ENCODE assay signal across 18 cellular contexts in genomic region chr6:89927788-89928565, GRCh38. TPM values are rescaled to one million over a fixed set of nuclear protein-coding genes. Genes with fewer than 3 reads are reported as not detected.
DNase-seq lines count a peak whose midpoint lies in the region; ATAC-seq, FAIRE-seq and TF ChIP-seq lines count a peak whose summit lies in the region.
"Had no signal": no experiment of that assay in that cellular context is flagged by ENCODE, and none has a peak within 500 bp of the region (broad histone marks: within the 10 kb centered on the region; RNA-seq: fewer than 3 reads in every experiment).

No MANE protein-coding gene starts in this region.

- CTCF ChIA-PET in naive thymus-derived CD4-positive, alpha-beta T cell (lab: Charles Lee) = no interaction called here

- H3K9me3 ChIP-seq in naive thymus-derived CD4-positive, alpha-beta T cell (ENCODE audit: control insufficient read depth in 2 of 3, low read length in 3 of 3) = no peaks in the 10 kb centered on the region
- H3K9me3 ChIP-seq: gastrocnemius medialis, upper lobe of left lung had no signal

- peak; percentile 14 for DNase-seq in SIG-M5 treated with dmso at 0.1 percent for 504 hours (lab: John Stamatoyannopoulos, UW; ENCODE audit: unreplicated experiment)
- no peak for DNase-seq in SIG-M5 (lab: John Stamatoyannopoulos, UW)
- DNase-seq in OCI-M1 (lab: John Stamatoyannopoulos, UW) = peak; percentile 25
- peak; percentile 74 for DNase-seq in bronchial epithelial cell (ENCODE audit: low read depth)
- DNase-seq in naive thymus-derived CD4-positive, alpha-beta T cell = no peak
- no peak for DNase-seq in T-helper 1 cell
- DNase-seq in mesothelial cell of epicardium (ENCODE audit: low spot score in 2 of 2, unreplicated experiment in 2 of 2) = no peak
- no peak for DNase-seq in NCI-H510A (lab: John Stamatoyannopoulos, UW)
- DNase-seq: gastrocnemius medialis, NCI-H1092 treated with DMSO at 0.1 percent for 48 hours, nephron progenitor cell had no signal

- peaks cover 0 to 10% (median 2%) of the 10 kb centered on the region in 11 donors for H3K9me3 Mint-ChIP-seq in naive thymus-derived CD4-positive, alpha-beta T cell
- H3K9me3 Mint-ChIP-seq in mesothelial cell of epicardium = no peaks in the 10 kb centered on the region
- H3K9me3 Mint-ChIP-seq: nephron progenitor cell had no signal

- ATAC-seq in naive thymus-derived CD4-positive, alpha-beta T cell = peak; percentile 70
- ATAC-seq: gastrocnemius medialis, Right ventricle myocardium inferior, WTC11 had no signal

- TF ChIP-seq CTCF in bronchial epithelial cell (IDR thresholded peaks at IDR 0.05; ENCODE audit: insufficient read depth, low read length, severe bottlenecking) = no peak
- TF ChIP-seq CTCF in mesothelial cell of epicardium (IDR thresholded peaks at IDR 0.05; ENCODE audit: unreplicated experiment) = no peak

- peaks cover 0 to 14% of the 10 kb centered on the region in 2 donors for H3K4me1 ChIP-seq in naive thymus-derived CD4-positive, alpha-beta T cell (ENCODE audit: control insufficient read depth in 2 of 2, insufficient read depth in 2 of 2, low read length in 2 of 2)
- H3K4me1 ChIP-seq: gastrocnemius medialis had no signal

- H3K4me3 ChIP-seq in bronchial epithelial cell (ENCODE audit: low read depth, low read length) = no peak overlapping the region
- H3K4me3 ChIP-seq in naive thymus-derived CD4-positive, alpha-beta T cell (ENCODE audit: low read length) = no peak overlapping the region
- H3K4me3 ChIP-seq: gastrocnemius medialis, upper lobe of left lung had no signal

- peak overlapping the region in 1 of 10 donors; percentile 32 for H3K4me3 Mint-ChIP-seq in naive thymus-derived CD4-positive, alpha-beta T cell
- no peak overlapping the region for H3K4me3 Mint-ChIP-seq in mesothelial cell of epicardium
- H3K4me3 Mint-ChIP-seq: nephron progenitor cell, WTC11 had no signal

- H3K27ac ChIP-seq in naive thymus-derived CD4-positive, alpha-beta T cell (ENCODE audit: low read depth, low read length) = peak overlapping the region; percentile 7
- H3K27ac ChIP-seq: 22Rv1, gastrocnemius medialis had no signal

- no peaks in the 10 kb centered on the region for H3K27me3 ChIP-seq in bronchial epithelial cell (ENCODE audit: control insufficient read depth, insufficient read depth, low read length)
- no peaks in the 10 kb centered on the region for H3K27me3 ChIP-seq in naive thymus-derived CD4-positive, alpha-beta T cell (ENCODE audit: control insufficient read depth in 2 of 2, insufficient read depth in 2 of 2, low read length in 2 of 2)
- H3K27me3 ChIP-seq: gastrocnemius medialis, upper lobe of left lung had no signal

- peak; percentile 60 for FAIRE-seq in bronchial epithelial cell (lab: Jason Lieb, UNC)
- FAIRE-seq: colon had no signal

- peak overlapping the region in 8 of 9 donors; percentile 13 to 78 (median 66) for H3K27ac Mint-ChIP-seq in naive thymus-derived CD4-positive, alpha-beta T cell
- no peak overlapping the region for H3K27ac Mint-ChIP-seq in mesothelial cell of epicardium
- H3K27ac Mint-ChIP-seq: nephron progenitor cell, WTC11 had no signal

- H3K4me1 Mint-ChIP-seq in naive thymus-derived CD4-positive, alpha-beta T cell = peaks cover 28 to 69% (median 61%) of the 10 kb centered on the region in 7 donors
- H3K4me1 Mint-ChIP-seq in mesothelial cell of epicardium = peaks cover 2% of the 10 kb centered on the region

- H3K36me3 ChIP-seq in bronchial epithelial cell (ENCODE audit: control insufficient read depth, insufficient read depth, low read length) = no peaks in the 10 kb centered on the region
- peaks cover 0 to 30% (median 0%) of the 10 kb centered on the region in 3 experiments for H3K36me3 ChIP-seq in naive thymus-derived CD4-positive, alpha-beta T cell (ENCODE audit: control insufficient read depth in 2 of 3, insufficient read depth in 3 of 3, low read length in 3 of 3)

- peaks cover under 1 to 56% (median 32%) of the 10 kb centered on the region in 5 donors for H3K36me3 Mint-ChIP-seq in naive thymus-derived CD4-positive, alpha-beta T cell
- peaks cover 7% of the 10 kb centered on the region for H3K36me3 Mint-ChIP-seq in mesothelial cell of epicardium
- H3K36me3 Mint-ChIP-seq: WTC11 had no signal

- POLR2A ChIA-PET in naive thymus-derived CD4-positive, alpha-beta T cell (lab: Charles Lee) = no interaction called here

- intact Hi-C loops in naive thymus-derived CD4-positive, alpha-beta T cell (cut with micrococcal nuclease) = loop anchor here in 1 of 2 donors (5.0 kb wide), 1 partner anchor 111 kb away; the partner anchor contains the start of gene MDN1

- H3K27me3 Mint-ChIP-seq in naive thymus-derived CD4-positive, alpha-beta T cell = no peaks in the 10 kb centered on the region
- no peaks in the 10 kb centered on the region for H3K27me3 Mint-ChIP-seq in mesothelial cell of epicardium (ENCODE audit: low read depth)

RNA-seq across cellular contexts. Expression of gene GJA10, which starts 33.7 kb away (rescaled TPM):
- total RNA-seq in bronchial epithelial cell = not detected in 2 replicates
- under 1 TPM in 1 of 5 experiments, not detected in 4; 0.15 TPM for total RNA-seq in naive thymus-derived CD4-positive, alpha-beta T cell
- polyA plus RNA-seq in naive thymus-derived CD4-positive, alpha-beta T cell = not detected
- total RNA-seq in mesothelial cell of epicardium = not detected in 3 replicates
- total RNA-seq: gastrocnemius medialis, kidney epithelial cell, NCI-H460, Right ventricle myocardium inferior, upper lobe of left lung, WTC11 had no signal

Comparison
In these comparisons a context has a peak if more than half of its experiments do, and no peak if none do; other contexts are left out.
1. DNase-seq: peak in SIG-M5 treated with dmso at 0.1 percent for 504 hours (single experiment), OCI-M1 (single experiment) and bronchial epithelial cell (single experiment); none in SIG-M5 (single experiment), naive thymus-derived CD4-positive, alpha-beta T cell (0 of 9), T-helper 1 cell (0 of 5), mesothelial cell of epicardium (0 of 2) and NCI-H510A (single experiment).